ENCODE assay signal across 8 cellular contexts in the genomic region with DNA sequence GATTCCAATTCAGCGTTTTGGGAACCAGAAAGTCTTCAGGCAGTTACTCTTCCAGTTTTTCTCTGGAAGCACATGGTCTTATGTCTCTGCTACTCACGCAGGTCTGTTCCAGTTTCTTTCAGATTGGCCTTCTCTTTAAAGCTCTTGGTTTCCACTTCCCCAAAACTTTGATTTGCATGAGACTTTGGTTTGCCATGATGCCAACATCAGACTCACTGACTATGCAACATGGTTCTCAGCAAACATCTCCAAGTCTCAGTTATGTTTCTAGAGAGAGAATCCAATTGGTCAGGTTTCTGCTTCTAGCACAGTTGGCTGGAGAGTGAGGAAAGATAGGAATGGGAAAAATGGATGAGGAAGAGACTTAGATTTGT. TPM values are rescaled to one million over a fixed set of nuclear protein-coding genes. Genes with fewer than 3 reads are reported as not detected.
DNase-seq lines count a peak whose midpoint lies in the region; ATAC-seq and TF ChIP-seq lines count a peak whose summit lies in the region.

No MANE protein-coding gene starts in this region.

- DNase-seq in activated T-cell treated with anti-CD3 and anti-CD28 coated beads, Interleukin-2, amount 50 U/mL, for 24 hours = no peak
- no peak for DNase-seq in activated T-cell treated with anti-CD3 and anti-CD28 coated beads for 4 hours
- peak; percentile 31 for DNase-seq in NOMO-1 treated with dmso at 0.1 percent for 144 hours (lab: John Stamatoyannopoulos, UW; ENCODE audit: unreplicated experiment)
- no peak for DNase-seq in neural crest cell (ENCODE audit: low read depth, low spot score)
- no peak for DNase-seq in NCI-H446 treated with DMSO at 0.1 percent for 48 hours (lab: John Stamatoyannopoulos, UW)
- DNase-seq in NCI-H345 treated with DMSO at 0.1 percent for 48 hours (lab: John Stamatoyannopoulos, UW; ENCODE audit: unreplicated experiment) = no peak
- DNase-seq in middle frontal gyrus (ENCODE audit: extremely low spot score, low spot score) = no peak

- H3K27me3 Mint-ChIP-seq in activated T-cell treated with anti-CD3 and anti-CD28 coated beads, Interleukin-2, amount 50 U/mL, for 24 hours = no peaks in the 10 kb centered on the region
- H3K27me3 Mint-ChIP-seq in neural crest cell (ENCODE audit: low read depth) = no peaks in the 10 kb centered on the region

- peak; percentile 33 for ATAC-seq in GM21825 (IDR thresholded peaks at IDR 0.05; ENCODE audit: unreplicated experiment)

- H3K4me3 Mint-ChIP-seq in activated T-cell treated with anti-CD3 and anti-CD28 coated beads, Interleukin-2, amount 50 U/mL, for 24 hours = peak overlapping the region; percentile 99
- peak overlapping the region; percentile 13 for H3K4me3 Mint-ChIP-seq in neural crest cell

- H3K36me3 Mint-ChIP-seq in activated T-cell treated with anti-CD3 and anti-CD28 coated beads, Interleukin-2, amount 50 U/mL, for 24 hours (ENCODE audit: low read depth) = peaks cover 53% of the 10 kb centered on the region
- peaks cover 15% of the 10 kb centered on the region for H3K36me3 Mint-ChIP-seq in neural crest cell (ENCODE audit: low read depth)

- peaks cover 4% of the 10 kb centered on the region for H3K9me3 Mint-ChIP-seq in activated T-cell treated with anti-CD3 and anti-CD28 coated beads, Interleukin-2, amount 50 U/mL, for 24 hours
- peaks cover 13% of the 10 kb centered on the region for H3K9me3 Mint-ChIP-seq in neural crest cell

- peak overlapping the region; percentile 93 for H3K27ac Mint-ChIP-seq in activated T-cell treated with anti-CD3 and anti-CD28 coated beads, Interleukin-2, amount 50 U/mL, for 24 hours
- no peak overlapping the region for H3K27ac Mint-ChIP-seq in neural crest cell (ENCODE audit: unreplicated experiment)

- no peak for TF ChIP-seq CTCF in neural crest cell (conservative IDR thresholded peaks at IDR 0.05)

- H3K4me1 Mint-ChIP-seq in activated T-cell treated with anti-CD3 and anti-CD28 coated beads, Interleukin-2, amount 50 U/mL, for 24 hours (ENCODE audit: low read depth) = peaks cover 65% of the 10 kb centered on the region
- H3K4me1 Mint-ChIP-seq in neural crest cell = peaks cover 43% of the 10 kb centered on the region

RNA-seq across cellular contexts. Expression of a gene that starts 3.1 kb away (rescaled TPM):
- 27.4 and 28.6 TPM in 2 replicates for total RNA-seq in neural crest cell
